Comparison of ENCODE assay signal across 17 cellular contexts in the genomic region with DNA sequence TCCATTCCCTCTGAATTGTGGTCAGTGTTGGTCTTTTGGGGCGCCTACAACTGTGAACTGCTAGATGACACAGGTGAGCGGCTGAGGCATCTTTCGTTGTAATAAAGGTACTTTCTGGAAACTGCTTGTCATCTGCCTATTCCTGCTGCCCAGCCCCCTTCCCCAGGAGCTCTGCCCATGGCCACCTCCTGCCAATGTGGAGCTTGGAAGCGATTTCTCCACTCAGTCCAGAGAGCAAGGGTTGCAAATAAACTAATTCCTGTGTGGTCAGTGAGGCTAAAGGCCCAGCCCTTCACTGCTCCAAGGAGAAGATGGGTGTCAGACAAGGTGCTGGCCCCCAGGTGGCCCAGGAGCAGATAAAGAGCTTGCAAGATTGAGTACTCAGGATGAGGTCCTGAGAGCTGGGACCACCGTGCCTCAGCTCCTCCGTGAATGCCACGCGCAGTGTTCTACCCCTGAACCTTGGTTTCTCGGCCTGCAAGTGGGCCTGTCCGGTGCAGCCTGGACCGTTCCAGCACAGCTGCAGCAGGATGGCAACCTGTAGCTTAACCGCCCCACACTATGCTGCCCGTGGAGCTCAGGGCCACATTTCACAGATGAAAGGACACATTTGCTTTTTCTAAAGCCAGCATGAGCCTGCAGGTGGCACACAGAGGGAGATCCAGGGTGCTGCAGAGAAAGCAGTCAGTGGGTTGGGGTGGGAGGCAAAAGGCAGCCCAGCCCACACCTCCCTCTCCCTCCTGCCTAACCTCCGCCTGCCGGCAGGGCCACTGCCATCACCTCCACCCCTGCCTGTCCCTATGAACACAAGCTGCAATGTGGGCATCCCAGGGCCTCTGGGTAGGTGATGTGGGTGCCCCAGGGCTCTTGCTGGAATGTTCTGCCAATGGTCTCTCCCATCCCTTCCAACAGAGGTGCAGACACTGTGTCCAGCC.
DNase-seq lines count a peak whose midpoint lies in the region; ATAC-seq, FAIRE-seq and TF ChIP-seq lines count a peak whose summit lies in the region.
"Had no signal": no experiment of that assay in that cellular context is flagged by ENCODE, and none has a peak within 500 bp of the region (broad histone marks: within the 10 kb centered on the region; RNA-seq: fewer than 3 reads in every experiment).

No MANE protein-coding gene starts in this region.

- H3K27me3 ChIP-seq in RWPE2 (ENCODE audit: insufficient read depth, poor library complexity, severe bottlenecking): peaks cover 29% of the 10 kb centered on the region
- H3K27me3 ChIP-seq in testis: no peaks in the 10 kb centered on the region

- TF ChIP-seq CTCF in RWPE2 (IDR thresholded peaks at IDR 0.05; ENCODE audit: poor library complexity, severe bottlenecking): no peak
- TF ChIP-seq CTCF in testis (IDR thresholded peaks at IDR 0.05): no peak

- 90 to 97% methylated on average over 14 to 15 of the region's 15 CpGs for WGBS in testis, 2 donors

- H3K4me3 ChIP-seq in RWPE2 (ENCODE audit: severe bottlenecking) (no peak overlapping the region), testis (no peak overlapping the region)
- H3K4me3 ChIP-seq: MG63, SJCRH30 had no signal

- H3K27ac ChIP-seq in RWPE2 (ENCODE audit: poor library complexity, severe bottlenecking) (no peak overlapping the region), testis (no peak overlapping the region)
- H3K27ac ChIP-seq: KMS-11, SJCRH30 had no signal

- no peaks in the 10 kb centered on the region for H3K4me1 ChIP-seq in RWPE2 (ENCODE audit: insufficient read depth, poor library complexity, severe bottlenecking)
- no peaks in the 10 kb centered on the region for H3K4me1 ChIP-seq in testis
- H3K4me1 ChIP-seq: SJCRH30 had no signal

- H3K36me3 ChIP-seq in RWPE2 (ENCODE audit: low read depth) (no peaks in the 10 kb centered on the region), testis (ENCODE audit: low read depth, missing control alignments) (no peaks in the 10 kb centered on the region)
- H3K36me3 ChIP-seq: MG63, SJCRH30 had no signal

- H3K9me3 ChIP-seq in RWPE2 (ENCODE audit: severe bottlenecking) (no peaks in the 10 kb centered on the region), testis (no peaks in the 10 kb centered on the region)
- H3K9me3 ChIP-seq: MG63, SJCRH30 had no signal

- peak; percentile 7 for DNase-seq in left cardiac atrium
- DNase-seq in left ventricle myocardium superior: no peak
- peak; percentile 18 for DNase-seq in RWPE2 (ENCODE audit: low spot score)
- DNase-seq in medulla oblongata (ENCODE audit: extremely low spot score): peak; percentile 23
- DNase-seq in urothelium cell line (ENCODE audit: low spot score): no peak
- DNase-seq in NCI-H1436 (lab: John Stamatoyannopoulos, UW): no peak
- DNase-seq in testis: no peak
- DNase-seq: CD4-positive, alpha-beta memory T cell; GF-D8; HFFc6; MG63; NCI-H1105; NCI-H1930; NCI-H2171; SJCRH30 had no signal

- intact Hi-C loops in left cardiac atrium (cut with DNase I): no loop called here
- intact Hi-C loops in left ventricle myocardium superior (cut with micrococcal nuclease): no loop called here
- intact Hi-C loops in testis (cut with DNase I; ENCODE audit: low total_unique reads): no loop called here

- no peak for TF ChIP-seq POLR2A in testis (IDR thresholded peaks at IDR 0.05)

- no peak for ATAC-seq in left cardiac atrium
- no peak for ATAC-seq in left ventricle myocardium superior
- ATAC-seq in RWPE2 (ENCODE audit: low read depth): no peak

- peak; percentile 35 for FAIRE-seq in urothelium cell line (lab: Jason Lieb, UNC)
- FAIRE-seq: RCC 7860 had no signal

Comparison
In these comparisons a context has a peak if more than half of its experiments do, and no peak if none do; other contexts are left out.
1. DNase-seq: peak in left cardiac atrium (single experiment), RWPE2 (single experiment) and medulla oblongata (single experiment); none in left ventricle myocardium superior (single experiment), urothelium cell line (single experiment), NCI-H1436 (single experiment) and testis (single experiment).